In the genomic region with DNA sequence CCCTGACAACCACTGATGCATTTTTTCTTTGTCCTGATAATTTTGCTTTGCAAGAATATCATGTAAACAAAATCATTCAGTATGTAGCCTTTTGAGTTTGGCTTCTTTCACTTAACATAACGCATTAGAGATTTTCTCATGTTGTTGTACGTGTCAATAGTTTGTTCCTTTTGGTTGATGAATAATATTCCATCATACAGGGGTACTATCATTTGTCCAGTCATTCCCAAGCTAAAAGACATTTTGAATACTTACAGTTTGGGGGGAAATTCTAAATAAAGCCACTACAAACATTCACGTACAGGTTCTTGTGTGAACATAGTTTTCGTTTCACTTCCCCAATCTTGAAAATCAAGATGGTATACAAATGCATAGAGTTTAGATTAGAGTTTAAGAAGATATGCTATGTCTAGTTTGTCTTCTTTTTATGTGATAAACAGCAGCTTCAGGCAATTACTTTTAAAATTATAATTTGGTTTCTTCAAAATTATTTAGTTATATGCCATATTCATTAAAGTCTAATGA, we compare ENCODE assay signal across 19 cellular contexts.
DNase-seq lines count a peak whose midpoint lies in the region; ATAC-seq and TF ChIP-seq lines count a peak whose summit lies in the region.
"Had no signal": no experiment of that assay in that cellular context is flagged by ENCODE, and none has a peak within 500 bp of the region (broad histone marks: within the 10 kb centered on the region; RNA-seq: fewer than 3 reads in every experiment).

No MANE protein-coding gene starts in this region.

- H3K36me3 ChIP-seq in OCI-LY1 (ENCODE audit: insufficient read depth, low read length), result no peaks in the 10 kb centered on the region
- H3K36me3 ChIP-seq: BE2C, suprapubic skin, WERI-Rb-1 had no signal

- no peaks in the 10 kb centered on the region for H3K79me2 ChIP-seq in OCI-LY1 (ENCODE audit: insufficient read depth, low read length)
- H3K79me2 ChIP-seq: hepatocyte had no signal

- no peaks in the 10 kb centered on the region for H4K20me1 ChIP-seq in OCI-LY1 (ENCODE audit: insufficient read depth, low read length)

- H3K9me2 ChIP-seq in OCI-LY1 (ENCODE audit: low read depth, low read length), result no peaks in the 10 kb centered on the region

- no peaks in the 10 kb centered on the region for H3K9me3 ChIP-seq in OCI-LY1 (ENCODE audit: low read length)
- H3K9me3 ChIP-seq: BE2C, suprapubic skin had no signal

- no peak overlapping the region for H3K9ac ChIP-seq in OCI-LY1 (ENCODE audit: low read length)

- no peak overlapping the region; the same call in 1 of the 2 replicates for H2AFZ ChIP-seq in OCI-LY1 (ENCODE audit: low read length)

- peak overlapping the region; percentile 37; the same call in 1 of the 2 replicates for H3K4me2 ChIP-seq in OCI-LY1 (ENCODE audit: low read length)

- H3K4me1 ChIP-seq in OCI-LY1 (ENCODE audit: insufficient read depth, low read length, severe bottlenecking), result peaks cover 17% of the 10 kb centered on the region
- H3K4me1 ChIP-seq: BE2C had no signal

- TF ChIP-seq CTCF in OCI-LY1 (IDR thresholded peaks at IDR 0.05; ENCODE audit: low read length), result no peak

- DNase-seq in NCI-H524 (lab: John Stamatoyannopoulos, UW), result no peak
- no peak for DNase-seq in EL
- DNase-seq: activated naive CD8-positive, alpha-beta T cell treated with anti-CD3 and anti-CD28 coated beads, Interleukin-2, amount 50 U/mL, for 24 hours; BE2C; erythroblast; NCI-H187 treated with DMSO at 0.1 percent for 48 hours; NCI-H774; nephron progenitor cell; WERI-Rb-1 had no signal

- H3K4me3 ChIP-seq in OCI-LY1 (ENCODE audit: low read depth, low read length, poor library complexity, severe bottlenecking), result no peak overlapping the region
- H3K4me3 ChIP-seq: hepatocyte, suprapubic skin had no signal

- H3K27me3 ChIP-seq in OCI-LY1 (ENCODE audit: insufficient read depth, low read length), result no peaks in the 10 kb centered on the region
- H3K27me3 ChIP-seq: BE2C, hepatocyte, suprapubic skin had no signal

- H3F3A ChIP-seq in OCI-LY1 (ENCODE audit: insufficient read depth, low read length), result no peaks in the 10 kb centered on the region

- no peak overlapping the region for H3K27ac ChIP-seq in OCI-LY1 (ENCODE audit: low read depth, low read length, poor library complexity, severe bottlenecking)
- H3K27ac ChIP-seq: hepatocyte, SK-N-MC, suprapubic skin, WERI-Rb-1 had no signal

- ATAC-seq in GM18498 (IDR thresholded peaks at IDR 0.05; ENCODE audit: unreplicated experiment), result peak; percentile 73
- ATAC-seq in GM19397 (IDR thresholded peaks at IDR 0.05; ENCODE audit: unreplicated experiment), result peak; percentile 56
- ATAC-seq in HG03103 (IDR thresholded peaks at IDR 0.05; ENCODE audit: low read depth, unreplicated experiment), result peak; percentile 78
- no peak for ATAC-seq in HG03439 (IDR thresholded peaks at IDR 0.05; ENCODE audit: unreplicated experiment)
- ATAC-seq in HG02642 (IDR thresholded peaks at IDR 0.05; ENCODE audit: poor library complexity, unreplicated experiment), result no peak
- ATAC-seq: activated naive CD8-positive, alpha-beta T cell treated with anti-CD3 and anti-CD28 coated beads, Interleukin-2, amount 50 U/mL, for 24 hours; left lobe of liver had no signal

Comparison
In these comparisons a context has a peak if more than half of its experiments do, and no peak if none do; other contexts are left out.
1. ATAC-seq: peak in GM18498 (single experiment), GM19397 (single experiment) and HG03103 (single experiment); none in HG03439 (single experiment) and HG02642 (single experiment).